Comparison of ENCODE assay signal across 8 cellular contexts in the genomic region with DNA sequence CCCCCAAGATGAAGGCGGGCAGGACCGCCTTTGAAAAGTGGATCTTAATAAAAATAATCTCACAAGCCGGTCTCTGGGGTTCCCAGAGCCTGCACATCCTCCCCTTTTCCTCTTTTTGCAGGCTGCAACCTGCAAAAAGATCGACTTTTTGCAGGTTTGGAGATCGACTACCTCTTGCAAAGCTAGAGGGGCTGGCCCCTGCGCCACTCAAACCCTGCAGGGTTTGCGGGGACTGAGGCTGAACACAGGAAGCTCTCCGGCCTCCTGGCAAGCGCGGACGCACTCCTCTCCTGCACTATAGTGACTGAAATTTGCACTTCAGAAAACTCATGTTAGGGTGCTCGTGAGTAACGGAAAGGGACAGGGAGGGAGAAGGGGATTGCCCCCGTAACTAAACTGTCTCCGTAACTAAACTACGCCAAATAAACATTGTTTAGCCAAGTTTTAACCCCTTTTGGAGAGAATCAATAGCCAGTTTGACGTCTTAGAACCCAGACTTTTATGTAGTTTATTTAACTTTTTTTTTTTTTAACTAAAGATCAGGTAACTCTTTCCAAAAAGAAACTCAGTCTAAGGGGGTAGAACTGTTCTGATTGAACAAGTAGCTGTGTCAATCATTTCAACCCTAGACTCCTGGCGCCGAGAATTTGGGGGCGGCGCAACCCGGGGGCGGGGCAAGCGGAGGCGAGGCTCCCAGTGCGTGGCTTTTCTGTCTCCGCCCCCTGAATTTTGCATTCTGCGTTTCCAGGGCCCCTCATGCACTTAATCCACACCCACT. TPM values are rescaled to one million over a fixed set of nuclear protein-coding genes. Genes with fewer than 3 reads are reported as not detected.
A peak's percentile ranks its signal among the peaks of the same experiment; 100 is the strongest.
DNase-seq lines count a peak whose midpoint lies in the region; ATAC-seq and TF ChIP-seq lines count a peak whose summit lies in the region.

No MANE protein-coding gene starts in this region.

- peak overlapping the region; percentile 64 for H3K27ac ChIP-seq in endodermal cell (ENCODE audit: low read depth, low read length)

- H3K27me3 Mint-ChIP-seq in HFFc6 (ENCODE audit: insufficient read depth) (peaks cover 27% of the 10 kb centered on the region), endodermal cell (ENCODE audit: insufficient read depth) (peaks cover 76% of the 10 kb centered on the region), mesothelial cell of epicardium (ENCODE audit: low read depth) (no peaks in the 10 kb centered on the region)

- H3K4me3 Mint-ChIP-seq in HFFc6 (peak overlapping the region; percentile 88), endodermal cell (peak overlapping the region; percentile 58), mesothelial cell of epicardium (peak overlapping the region; percentile 97)

- peak overlapping the region; percentile 50; the same call in 1 of the 2 replicates for H3K27ac Mint-ChIP-seq in HFFc6
- H3K27ac Mint-ChIP-seq in endodermal cell = peak overlapping the region; percentile 56
- peak overlapping the region; percentile 95 for H3K27ac Mint-ChIP-seq in mesothelial cell of epicardium

- no peaks in the 10 kb centered on the region for H3K36me3 Mint-ChIP-seq in HFFc6 (ENCODE audit: low read depth)
- no peaks in the 10 kb centered on the region for H3K36me3 Mint-ChIP-seq in endodermal cell (ENCODE audit: low read depth)
- peaks cover 4% of the 10 kb centered on the region for H3K36me3 Mint-ChIP-seq in mesothelial cell of epicardium

- peak overlapping the region; percentile 45 for H3K9ac ChIP-seq in endodermal cell (ENCODE audit: extremely low read depth, low read length, poor library complexity, severe bottlenecking)

- peaks cover 25% of the 10 kb centered on the region for H3K27me3 ChIP-seq in endodermal cell (ENCODE audit: control insufficient read depth, insufficient read depth, low read length, poor library complexity, severe bottlenecking)

- peak in 9 of 14 donors; percentile 16 to 91 (median 41) for DNase-seq in C1 segment of cervical spinal cord (lab: John Stamatoyannopoulos, UW)
- peak; percentile 47 for DNase-seq in HFFc6
- peak; percentile 82 to 91 for DNase-seq in NCI-H524 (lab: John Stamatoyannopoulos, UW)
- DNase-seq in activated CD8-positive, alpha-beta memory T cell treated with anti-CD3 and anti-CD28 coated beads, Interleukin-2, amount 50 U/mL, for 1 hour (ENCODE audit: extremely low read depth) = peak; percentile 28
- DNase-seq in endodermal cell = peak; percentile 92
- peak; percentile 69 to 91 for DNase-seq in mesothelial cell of epicardium (ENCODE audit: low spot score in 2 of 2, unreplicated experiment in 2 of 2)
- DNase-seq in stimulated activated CD8-positive, alpha-beta memory T cell treated with anti-CD3 and anti-CD28 coated beads, Interleukin-15, amount 100 ng/mL, for 48 hours (ENCODE audit: low read depth in 2 of 2) = peak; percentile 63 to 72

- H3K4me1 Mint-ChIP-seq in HFFc6 (ENCODE audit: low read depth) = peaks cover 68% of the 10 kb centered on the region
- peaks cover 33% of the 10 kb centered on the region for H3K4me1 Mint-ChIP-seq in endodermal cell
- H3K4me1 Mint-ChIP-seq in mesothelial cell of epicardium = peaks cover 60% of the 10 kb centered on the region

- peaks cover 7% of the 10 kb centered on the region for H3K4me1 ChIP-seq in endodermal cell (ENCODE audit: control insufficient read depth, insufficient read depth, low read length)

- H3K4me3 ChIP-seq in endodermal cell (ENCODE audit: low read length) = peak overlapping the region; percentile 86

- no peaks in the 10 kb centered on the region for H3K9me3 Mint-ChIP-seq in HFFc6
- H3K9me3 Mint-ChIP-seq in endodermal cell = no peaks in the 10 kb centered on the region
- no peaks in the 10 kb centered on the region for H3K9me3 Mint-ChIP-seq in mesothelial cell of epicardium

- no peak for TF ChIP-seq CTCF in HFFc6 (IDR thresholded peaks at IDR 0.05)
- TF ChIP-seq CTCF in endodermal cell (conservative IDR thresholded peaks at IDR 0.05) = no peak
- TF ChIP-seq CTCF in mesothelial cell of epicardium (IDR thresholded peaks at IDR 0.05; ENCODE audit: unreplicated experiment) = no peak

- H3K9me3 ChIP-seq in endodermal cell (ENCODE audit: control insufficient read depth, low read length) = no peaks in the 10 kb centered on the region

- WGBS in endodermal cell (ENCODE audit: insufficient coverage in 1 of 2, insufficient read length in 1 of 2), 2 experiments = 0% methylated on average over 12 to 28 of the region's 28 CpGs

- H3K36me3 ChIP-seq in endodermal cell (ENCODE audit: control insufficient read depth, insufficient read depth, low read length) = peaks cover 16% of the 10 kb centered on the region

- no peak for ATAC-seq in HG02678 (IDR thresholded peaks at IDR 0.05; ENCODE audit: unreplicated experiment)

RNA-seq across cellular contexts. Expression of a gene that starts 2.5 kb away (rescaled TPM):
- 100 to 1,000 TPM in 2 of 6 experiments, 10 to 100 TPM in 4; 63.2 to 125 (median 68.6) TPM for total RNA-seq in HFFc6 (2021; fragmentation: NEBNext Ultra II Directional; extraction: Animal tissue kit (Norgen Biotek cat#: 25700))
- total RNA-seq in endodermal cell = 1 to 10 TPM; 3.6 to 8.9 TPM
- polyA plus RNA-seq in endodermal cell (2013, experiment 1 of 2) = 215 TPM
- polyA plus RNA-seq in endodermal cell (2013, experiment 2 of 2) = 246 TPM
- 415 to 456 TPM (median 447 TPM) in 3 replicates for total RNA-seq in mesothelial cell of epicardium

RNA-seq across cellular contexts. Expression of a gene that starts 59.6 kb away (rescaled TPM):
- under 1 TPM in 2 of 6 experiments, not detected in 4; 0.28 to 0.40 TPM for total RNA-seq in HFFc6 (2021; fragmentation: NEBNext Ultra II Directional; extraction: Animal tissue kit (Norgen Biotek cat#: 25700))
- total RNA-seq in endodermal cell (100 to 1,000 TPM in 1 of 2 donors, 10 to 100 TPM in 1; 80.8 to 313 TPM), mesothelial cell of epicardium (376 to 409 TPM (median 381 TPM) in 3 replicates)
- 698 TPM for polyA plus RNA-seq in endodermal cell (2013, experiment 1 of 2)
- polyA plus RNA-seq in endodermal cell (2013, experiment 2 of 2) = 702 TPM

Comparison
In these comparisons a context has a peak if more than half of its experiments do, and no peak if none do; other contexts are left out.
1. DNase-seq: peak in every context shown above with its lines; median percentile 92 in endodermal cell; 86 in NCI-H524; 80 in mesothelial cell of epicardium; 68 in stimulated activated CD8-positive, alpha-beta memory T cell treated with anti-CD3 and anti-CD28 coated beads, Interleukin-15, amount 100 ng/mL, for 48 hours; 47 in HFFc6; 41 in C1 segment of cervical spinal cord; 28 in activated CD8-positive, alpha-beta memory T cell treated with anti-CD3 and anti-CD28 coated beads, Interleukin-2, amount 50 U/mL, for 1 hour.
2. RNA of a gene that starts 2.5 kb away (total RNA-seq): 415 to 456 TPM in mesothelial cell of epicardium and 63.2 to 125 TPM in HFFc6; 3.6 to 8.9 TPM in endodermal cell; every median in the first group is over 4 times any median in the second.
3. RNA of a gene that starts 59.6 kb away (total RNA-seq): 376 to 409 TPM in mesothelial cell of epicardium and 80.8 to 313 TPM in endodermal cell; 0.28 to 0.40 TPM in HFFc6; every median in the first group is over 10 times any median in the second.
4. Peak in every context shown above with its lines, with median percentiles within 50 percentile points of each other: H3K27ac Mint-ChIP-seq and H3K4me3 Mint-ChIP-seq.